ENCODE assay signal across 1 cellular context in genomic region chr11:72758304-72758689, GRCh38.
TF ChIP-seq lines count a peak whose summit lies in the region.

No MANE protein-coding gene starts in this region.

TF ChIP-seq in HepG2, 621 proteins besides CTCF, POLR2A, EP300 and RAD21:
- TF ChIP-seq CEBPB (IDR thresholded peaks at IDR 0.05; ENCODE audit: borderline replicate concordance, low read depth, low read length) = peak; percentile 9; the same call in 1 of the 2 replicates
- peak; percentile 67 for TF ChIP-seq CREB1 (IDR thresholded peaks at IDR 0.05)
- no peak for TF ChIP-seq CREB1 (CRISPR knock-in tag; IDR thresholded peaks at IDR 0.05)
- TF ChIP-seq, protein P1, sequence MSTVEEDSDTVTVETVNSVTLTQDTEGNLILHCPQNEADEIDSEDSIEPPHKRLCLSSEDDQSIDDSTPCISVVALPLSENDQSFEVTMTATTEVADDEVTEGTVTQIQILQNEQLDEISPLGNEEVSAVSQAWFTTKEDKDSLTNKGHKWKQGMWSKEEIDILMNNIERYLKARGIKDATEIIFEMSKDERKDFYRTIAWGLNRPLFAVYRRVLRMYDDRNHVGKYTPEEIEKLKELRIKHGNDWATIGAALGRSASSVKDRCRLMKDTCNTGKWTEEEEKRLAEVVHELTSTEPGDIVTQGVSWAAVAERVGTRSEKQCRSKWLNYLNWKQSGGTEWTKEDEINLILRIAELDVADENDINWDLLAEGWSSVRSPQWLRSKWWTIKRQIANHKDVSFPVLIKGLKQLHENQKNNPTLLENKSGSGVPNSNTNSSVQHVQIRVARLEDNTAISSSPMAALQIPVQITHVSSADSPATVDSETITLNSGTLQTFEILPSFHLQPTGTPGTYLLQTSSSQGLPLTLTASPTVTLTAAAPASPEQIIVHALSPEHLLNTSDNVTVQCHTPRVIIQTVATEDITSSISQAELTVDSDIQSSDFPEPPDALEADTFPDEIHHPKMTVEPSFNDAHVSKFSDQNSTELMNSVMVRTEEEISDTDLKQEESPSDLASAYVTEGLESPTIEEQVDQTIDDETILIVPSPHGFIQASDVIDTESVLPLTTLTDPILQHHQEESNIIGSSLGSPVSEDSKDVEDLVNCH (CRISPR knock-in tag; IDR thresholded peaks at IDR 0.05) = no peak
- TF ChIP-seq ATF7 (IDR thresholded peaks at IDR 0.05) = peak; percentile 79
- TF ChIP-seq ATF7 (CRISPR knock-in tag; IDR thresholded peaks at IDR 0.05) = no peak
